In the genomic region with DNA sequence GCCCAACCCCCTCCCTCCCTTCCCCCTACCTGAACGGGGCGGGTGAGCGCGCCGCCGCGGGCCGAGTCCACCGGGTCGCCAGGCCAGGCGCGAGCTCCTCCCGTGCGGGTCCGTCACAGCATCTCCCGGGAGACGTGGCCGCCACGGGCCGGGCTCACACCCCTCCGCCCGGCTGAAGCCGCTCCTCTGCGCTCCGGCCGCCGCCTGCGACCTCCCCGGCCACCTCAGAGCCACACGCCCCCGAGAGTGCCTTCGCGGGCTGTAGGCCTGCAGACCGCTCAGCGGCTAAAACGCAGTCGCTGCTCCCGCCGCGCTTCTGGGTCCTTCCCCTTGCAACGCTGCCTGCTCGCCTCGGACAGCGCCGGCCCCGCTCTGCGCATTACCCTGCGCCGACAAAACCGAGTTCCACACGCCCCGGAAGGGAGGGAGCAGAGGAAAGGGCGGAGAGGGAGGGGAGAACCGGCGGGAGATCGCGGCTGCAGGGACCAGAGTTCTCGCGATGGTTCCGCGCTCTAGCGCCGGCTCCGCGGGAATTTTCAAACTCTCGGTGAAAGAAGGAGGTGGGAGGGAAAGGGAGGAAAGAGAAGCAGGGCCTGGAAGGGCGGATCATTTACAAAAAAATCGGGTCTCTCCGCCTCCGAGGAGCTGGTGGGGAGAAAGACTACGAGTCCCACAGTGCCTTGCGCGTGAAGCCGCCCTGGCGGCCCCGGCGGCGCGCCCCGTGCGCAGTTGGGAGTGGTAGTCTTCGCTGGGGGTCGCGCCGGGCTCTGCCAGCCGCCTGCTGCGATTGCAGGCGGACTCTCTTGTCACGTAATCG, we compare ENCODE assay signal across 1 cellular context.
TF ChIP-seq lines count a peak whose summit lies in the region.

A gene with protein sequence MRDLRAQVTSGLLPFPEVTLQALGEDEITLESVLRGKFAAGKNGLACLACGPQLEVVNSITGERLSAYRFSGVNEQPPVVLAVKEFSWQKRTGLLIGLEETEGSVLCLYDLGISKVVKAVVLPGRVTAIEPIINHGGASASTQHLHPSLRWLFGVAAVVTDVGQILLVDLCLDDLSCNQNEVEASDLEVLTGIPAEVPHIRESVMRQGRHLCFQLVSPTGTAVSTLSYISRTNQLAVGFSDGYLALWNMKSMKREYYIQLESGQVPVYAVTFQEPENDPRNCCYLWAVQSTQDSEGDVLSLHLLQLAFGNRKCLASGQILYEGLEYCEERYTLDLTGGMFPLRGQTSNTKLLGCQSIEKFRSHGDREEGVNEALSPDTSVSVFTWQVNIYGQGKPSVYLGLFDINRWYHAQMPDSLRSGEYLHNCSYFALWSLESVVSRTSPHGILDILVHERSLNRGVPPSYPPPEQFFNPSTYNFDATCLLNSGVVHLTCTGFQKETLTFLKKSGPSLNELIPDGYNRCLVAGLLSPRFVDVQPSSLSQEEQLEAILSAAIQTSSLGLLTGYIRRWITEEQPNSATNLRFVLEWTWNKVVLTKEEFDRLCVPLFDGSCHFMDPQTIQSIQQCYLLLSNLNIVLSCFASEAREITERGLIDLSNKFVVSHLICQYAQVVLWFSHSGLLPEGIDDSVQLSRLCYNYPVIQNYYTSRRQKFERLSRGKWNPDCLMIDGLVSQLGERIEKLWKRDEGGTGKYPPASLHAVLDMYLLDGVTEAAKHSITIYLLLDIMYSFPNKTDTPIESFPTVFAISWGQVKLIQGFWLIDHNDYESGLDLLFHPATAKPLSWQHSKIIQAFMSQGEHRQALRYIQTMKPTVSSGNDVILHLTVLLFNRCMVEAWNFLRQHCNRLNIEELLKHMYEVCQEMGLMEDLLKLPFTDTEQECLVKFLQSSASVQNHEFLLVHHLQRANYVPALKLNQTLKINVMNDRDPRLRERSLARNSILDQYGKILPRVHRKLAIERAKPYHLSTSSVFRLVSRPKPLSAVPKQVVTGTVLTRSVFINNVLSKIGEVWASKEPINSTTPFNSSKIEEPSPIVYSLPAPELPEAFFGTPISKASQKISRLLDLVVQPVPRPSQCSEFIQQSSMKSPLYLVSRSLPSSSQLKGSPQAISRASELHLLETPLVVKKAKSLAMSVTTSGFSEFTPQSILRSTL (N-terminal part only) (minus strand): TSS at position 400 of the 817 bp plus-strand sequence. CDS start 13,578 bp downstream, outside the sequence.

TF ChIP-seq in WTC11, 78 proteins besides CTCF, POLR2A, EP300 and RAD21 (continued from another document):
- TF ChIP-seq, protein P1, sequence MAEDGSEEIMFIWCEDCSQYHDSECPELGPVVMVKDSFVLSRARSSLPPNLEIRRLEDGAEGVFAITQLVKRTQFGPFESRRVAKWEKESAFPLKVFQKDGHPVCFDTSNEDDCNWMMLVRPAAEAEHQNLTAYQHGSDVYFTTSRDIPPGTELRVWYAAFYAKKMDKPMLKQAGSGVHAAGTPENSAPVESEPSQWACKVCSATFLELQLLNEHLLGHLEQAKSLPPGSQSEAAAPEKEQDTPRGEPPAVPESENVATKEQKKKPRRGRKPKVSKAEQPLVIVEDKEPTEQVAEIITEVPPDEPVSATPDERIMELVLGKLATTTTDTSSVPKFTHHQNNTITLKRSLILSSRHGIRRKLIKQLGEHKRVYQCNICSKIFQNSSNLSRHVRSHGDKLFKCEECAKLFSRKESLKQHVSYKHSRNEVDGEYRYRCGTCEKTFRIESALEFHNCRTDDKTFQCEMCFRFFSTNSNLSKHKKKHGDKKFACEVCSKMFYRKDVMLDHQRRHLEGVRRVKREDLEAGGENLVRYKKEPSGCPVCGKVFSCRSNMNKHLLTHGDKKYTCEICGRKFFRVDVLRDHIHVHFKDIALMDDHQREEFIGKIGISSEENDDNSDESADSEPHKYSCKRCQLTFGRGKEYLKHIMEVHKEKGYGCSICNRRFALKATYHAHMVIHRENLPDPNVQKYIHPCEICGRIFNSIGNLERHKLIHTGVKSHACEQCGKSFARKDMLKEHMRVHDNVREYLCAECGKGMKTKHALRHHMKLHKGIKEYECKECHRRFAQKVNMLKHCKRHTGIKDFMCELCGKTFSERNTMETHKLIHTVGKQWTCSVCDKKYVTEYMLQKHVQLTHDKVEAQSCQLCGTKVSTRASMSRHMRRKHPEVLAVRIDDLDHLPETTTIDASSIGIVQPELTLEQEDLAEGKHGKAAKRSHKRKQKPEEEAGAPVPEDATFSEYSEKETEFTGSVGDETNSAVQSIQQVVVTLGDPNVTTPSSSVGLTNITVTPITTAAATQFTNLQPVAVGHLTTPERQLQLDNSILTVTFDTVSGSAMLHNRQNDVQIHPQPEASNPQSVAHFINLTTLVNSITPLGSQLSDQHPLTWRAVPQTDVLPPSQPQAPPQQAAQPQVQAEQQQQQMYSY (CRISPR knock-in tag; IDR thresholded peaks at IDR 0.05): 0 out of 2 replicates have a peak, but pooled peaks have one; percentile 23
- TF ChIP-seq, protein P2, sequence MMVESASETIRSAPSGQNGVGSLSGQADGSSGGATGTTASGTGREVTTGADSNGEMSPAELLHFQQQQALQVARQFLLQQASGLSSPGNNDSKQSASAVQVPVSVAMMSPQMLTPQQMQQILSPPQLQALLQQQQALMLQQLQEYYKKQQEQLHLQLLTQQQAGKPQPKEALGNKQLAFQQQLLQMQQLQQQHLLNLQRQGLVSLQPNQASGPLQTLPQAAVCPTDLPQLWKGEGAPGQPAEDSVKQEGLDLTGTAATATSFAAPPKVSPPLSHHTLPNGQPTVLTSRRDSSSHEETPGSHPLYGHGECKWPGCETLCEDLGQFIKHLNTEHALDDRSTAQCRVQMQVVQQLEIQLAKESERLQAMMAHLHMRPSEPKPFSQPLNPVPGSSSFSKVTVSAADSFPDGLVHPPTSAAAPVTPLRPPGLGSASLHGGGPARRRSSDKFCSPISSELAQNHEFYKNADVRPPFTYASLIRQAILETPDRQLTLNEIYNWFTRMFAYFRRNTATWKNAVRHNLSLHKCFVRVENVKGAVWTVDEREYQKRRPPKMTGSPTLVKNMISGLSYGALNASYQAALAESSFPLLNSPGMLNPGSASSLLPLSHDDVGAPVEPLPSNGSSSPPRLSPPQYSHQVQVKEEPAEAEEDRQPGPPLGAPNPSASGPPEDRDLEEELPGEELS (CRISPR knock-in tag; IDR thresholded peaks at IDR 0.05): peak; percentile 90
- TF ChIP-seq TEAD1 (CRISPR knock-in tag; IDR thresholded peaks at IDR 0.05) (peak; percentile 88), ZNF416 (CRISPR knock-in tag; IDR thresholded peaks at IDR 0.05) (0 out of 2 replicates have a peak, but pooled peaks have one; percentile 11), HMGA2 (CRISPR knock-in tag; IDR thresholded peaks at IDR 0.05) (no peak), ZNF317 (CRISPR knock-in tag; IDR thresholded peaks at IDR 0.05; ENCODE audit: borderline replicate concordance, low read depth) (no peak; the same call in 1 of the 2 replicates), ZNF121 (CRISPR knock-in tag; IDR thresholded peaks at IDR 0.05) (0 out of 2 replicates have a peak, but pooled peaks have one; percentile 36), SMAD3 (CRISPR knock-in tag; IDR thresholded peaks at IDR 0.05; ENCODE audit: borderline replicate concordance) (peak; percentile 85; the same call in 1 of the 2 replicates), CREB1 (CRISPR knock-in tag; IDR thresholded peaks at IDR 0.05) (peak; percentile 87), TEAD4 (CRISPR knock-in tag; IDR thresholded peaks at IDR 0.05) (no peak), GABPB1 (CRISPR knock-in tag; IDR thresholded peaks at IDR 0.05) (peak; percentile 69; the same call in 1 of the 2 replicates)
- TF ChIP-seq, protein P3, sequence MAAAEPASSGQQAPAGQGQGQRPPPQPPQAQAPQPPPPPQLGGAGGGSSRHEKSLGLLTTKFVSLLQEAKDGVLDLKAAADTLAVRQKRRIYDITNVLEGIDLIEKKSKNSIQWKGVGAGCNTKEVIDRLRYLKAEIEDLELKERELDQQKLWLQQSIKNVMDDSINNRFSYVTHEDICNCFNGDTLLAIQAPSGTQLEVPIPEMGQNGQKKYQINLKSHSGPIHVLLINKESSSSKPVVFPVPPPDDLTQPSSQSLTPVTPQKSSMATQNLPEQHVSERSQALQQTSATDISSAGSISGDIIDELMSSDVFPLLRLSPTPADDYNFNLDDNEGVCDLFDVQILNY (CRISPR knock-in tag; IDR thresholded peaks at IDR 0.05): peak; percentile 93
- TF ChIP-seq, protein P4, sequence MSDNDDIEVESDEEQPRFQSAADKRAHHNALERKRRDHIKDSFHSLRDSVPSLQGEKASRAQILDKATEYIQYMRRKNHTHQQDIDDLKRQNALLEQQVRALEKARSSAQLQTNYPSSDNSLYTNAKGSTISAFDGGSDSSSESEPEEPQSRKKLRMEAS (CRISPR knock-in tag; IDR thresholded peaks at IDR 0.05): peak; percentile 74
- TF ChIP-seq, protein P5, sequence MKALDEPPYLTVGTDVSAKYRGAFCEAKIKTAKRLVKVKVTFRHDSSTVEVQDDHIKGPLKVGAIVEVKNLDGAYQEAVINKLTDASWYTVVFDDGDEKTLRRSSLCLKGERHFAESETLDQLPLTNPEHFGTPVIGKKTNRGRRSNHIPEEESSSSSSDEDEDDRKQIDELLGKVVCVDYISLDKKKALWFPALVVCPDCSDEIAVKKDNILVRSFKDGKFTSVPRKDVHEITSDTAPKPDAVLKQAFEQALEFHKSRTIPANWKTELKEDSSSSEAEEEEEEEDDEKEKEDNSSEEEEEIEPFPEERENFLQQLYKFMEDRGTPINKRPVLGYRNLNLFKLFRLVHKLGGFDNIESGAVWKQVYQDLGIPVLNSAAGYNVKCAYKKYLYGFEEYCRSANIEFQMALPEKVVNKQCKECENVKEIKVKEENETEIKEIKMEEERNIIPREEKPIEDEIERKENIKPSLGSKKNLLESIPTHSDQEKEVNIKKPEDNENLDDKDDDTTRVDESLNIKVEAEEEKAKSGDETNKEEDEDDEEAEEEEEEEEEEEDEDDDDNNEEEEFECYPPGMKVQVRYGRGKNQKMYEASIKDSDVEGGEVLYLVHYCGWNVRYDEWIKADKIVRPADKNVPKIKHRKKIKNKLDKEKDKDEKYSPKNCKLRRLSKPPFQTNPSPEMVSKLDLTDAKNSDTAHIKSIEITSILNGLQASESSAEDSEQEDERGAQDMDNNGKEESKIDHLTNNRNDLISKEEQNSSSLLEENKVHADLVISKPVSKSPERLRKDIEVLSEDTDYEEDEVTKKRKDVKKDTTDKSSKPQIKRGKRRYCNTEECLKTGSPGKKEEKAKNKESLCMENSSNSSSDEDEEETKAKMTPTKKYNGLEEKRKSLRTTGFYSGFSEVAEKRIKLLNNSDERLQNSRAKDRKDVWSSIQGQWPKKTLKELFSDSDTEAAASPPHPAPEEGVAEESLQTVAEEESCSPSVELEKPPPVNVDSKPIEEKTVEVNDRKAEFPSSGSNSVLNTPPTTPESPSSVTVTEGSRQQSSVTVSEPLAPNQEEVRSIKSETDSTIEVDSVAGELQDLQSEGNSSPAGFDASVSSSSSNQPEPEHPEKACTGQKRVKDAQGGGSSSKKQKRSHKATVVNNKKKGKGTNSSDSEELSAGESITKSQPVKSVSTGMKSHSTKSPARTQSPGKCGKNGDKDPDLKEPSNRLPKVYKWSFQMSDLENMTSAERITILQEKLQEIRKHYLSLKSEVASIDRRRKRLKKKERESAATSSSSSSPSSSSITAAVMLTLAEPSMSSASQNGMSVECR (CRISPR knock-in tag; IDR thresholded peaks at IDR 0.05; ENCODE audit: borderline replicate concordance): peak; percentile 92
- TF ChIP-seq, protein P6, sequence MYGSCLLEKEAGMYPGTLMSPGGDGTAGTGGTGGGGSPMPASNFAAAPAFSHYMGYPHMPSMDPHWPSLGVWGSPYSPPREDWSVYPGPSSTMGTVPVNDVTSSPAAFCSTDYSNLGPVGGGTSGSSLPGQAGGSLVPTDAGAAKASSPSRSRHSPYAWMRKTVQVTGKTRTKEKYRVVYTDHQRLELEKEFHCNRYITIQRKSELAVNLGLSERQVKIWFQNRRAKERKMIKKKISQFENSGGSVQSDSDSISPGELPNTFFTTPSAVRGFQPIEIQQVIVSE (CRISPR knock-in tag; IDR thresholded peaks at IDR 0.05; ENCODE audit: borderline replicate concordance): no peak
